8 cellular contexts compared by ENCODE assay signal in genomic region chr1:41383094-41383852, GRCh38. TPM values are rescaled to one million over a fixed set of nuclear protein-coding genes. Genes with fewer than 3 reads are reported as not detected.
DNase-seq lines count a peak whose midpoint lies in the region; ATAC-seq and TF ChIP-seq lines count a peak whose summit lies in the region.

No MANE protein-coding gene starts in this region.

- ATAC-seq in heart right ventricle (no peak), Right ventricle myocardium inferior (no peak), GM18511 (IDR thresholded peaks at IDR 0.05; ENCODE audit: unreplicated experiment) (no peak), HG02610 (IDR thresholded peaks at IDR 0.05; ENCODE audit: unreplicated experiment) (no peak), GM21825 (IDR thresholded peaks at IDR 0.05; ENCODE audit: unreplicated experiment) (no peak)

- peaks cover 0 to 74% (median 5%) of the 10 kb centered on the region in 7 donors for H3K27me3 ChIP-seq in heart right ventricle
- peaks cover 8% of the 10 kb centered on the region for H3K27me3 ChIP-seq in kidney epithelial cell (ENCODE audit: control insufficient read depth, insufficient read depth, low read length)
- peaks cover 20% of the 10 kb centered on the region for H3K27me3 ChIP-seq in thymus (ENCODE audit: control insufficient read depth, insufficient read depth)

- intact Hi-C loops in heart right ventricle (cut with DNase I): no loop called here
- intact Hi-C loops in Right ventricle myocardium inferior (cut with DNase I): no loop called here

- H3K9me3 ChIP-seq in heart right ventricle (no peaks in the 10 kb centered on the region), thymus (ENCODE audit: control insufficient read depth) (peaks cover 2% of the 10 kb centered on the region)

- WGBS in heart right ventricle, 2 donors: 38 to 41% methylated on average over 45 of the region's 45 CpGs
- WGBS in thymus: 10% methylated on average over 45 of the region's 45 CpGs

- H3K27ac ChIP-seq in heart right ventricle (peak overlapping the region in 9 of 10 donors; percentile 66 to 93 (median 83)), thymus (ENCODE audit: low read depth) (no peak overlapping the region)

- no peak for TF ChIP-seq CTCF in heart right ventricle (IDR thresholded peaks at IDR 0.05)
- TF ChIP-seq CTCF in kidney epithelial cell (IDR thresholded peaks at IDR 0.05; ENCODE audit: insufficient read depth, low read length, poor library complexity, severe bottlenecking): no peak

- peaks cover 0 to 4% (median 0%) of the 10 kb centered on the region in 9 donors for H3K36me3 ChIP-seq in heart right ventricle
- no peaks in the 10 kb centered on the region for H3K36me3 ChIP-seq in kidney epithelial cell (ENCODE audit: control insufficient read depth, insufficient read depth, low read length)
- H3K36me3 ChIP-seq in thymus (ENCODE audit: control insufficient read depth, insufficient read depth): peaks cover 3% of the 10 kb centered on the region

- DNase-seq in heart right ventricle (no peak), Right ventricle myocardium inferior (ENCODE audit: missing footprints) (no peak), kidney epithelial cell (ENCODE audit: low read depth) (no peak)
- peak; percentile 47 for DNase-seq in activated naive CD4-positive, alpha-beta T cell treated with anti-CD3 and anti-CD28 coated beads, Interleukin-2, amount 50 U/mL, for 16 hours

- H3K4me1 ChIP-seq in heart right ventricle (peaks cover 6 to 60% (median 32%) of the 10 kb centered on the region in 9 donors), thymus (ENCODE audit: control insufficient read depth, insufficient read depth, low read length) (peaks cover 55% of the 10 kb centered on the region)

- H3K4me3 ChIP-seq in heart right ventricle (peak overlapping the region; percentile 35 to 66 (median 56)), kidney epithelial cell (ENCODE audit: low read depth, low read length) (peak overlapping the region; percentile 42), thymus (ENCODE audit: low read length) (peak overlapping the region; percentile 64)

RNA-seq across cellular contexts. Expression of gene FOXO6, which starts 22.0 kb away (rescaled TPM):
- total RNA-seq in heart right ventricle (1 to 10 TPM in 8 of 10 donors, under 1 TPM in 2; 0.30 to 2.6 (median 1.4) TPM), Right ventricle myocardium inferior (4.5 TPM), kidney epithelial cell (0.14 and 0.67 TPM in 2 replicates)
- polyA plus RNA-seq in heart right ventricle (under 1 TPM; 0.77 to 0.95 TPM), thymus (1.1 TPM)
